8 cellular contexts compared by ENCODE assay signal in genomic region chr4:6200011-6200921, GRCh38. TPM values are rescaled to one million over a fixed set of nuclear protein-coding genes. Genes with fewer than 3 reads are reported as not detected.
A peak's percentile ranks its signal among the peaks of the same experiment; 100 is the strongest.
DNase-seq lines count a peak whose midpoint lies in the region; ATAC-seq and TF ChIP-seq lines count a peak whose summit lies in the region.

TSS of gene JAKMIP1 (minus strand) at chr4:6200549. CDS start at chr4:6112850, 87,699 bp downstream.

- H3K27me3 ChIP-seq in cardiac muscle cell: peaks cover 29% of the 10 kb centered on the region
- H3K27me3 ChIP-seq in prostate gland (replicated peaks; ENCODE audit: insufficient read depth): peaks cover 4% of the 10 kb centered on the region

- peaks cover 8% of the 10 kb centered on the region for H3K9me3 Mint-ChIP-seq in activated naive CD4-positive, alpha-beta T cell treated with anti-CD3 and anti-CD28 coated beads, Interleukin-2, amount 10 ng/mL, durations not matched to agents 7 days and 5 days

- no peak for TF ChIP-seq CTCF in RWPE1 (conservative IDR thresholded peaks at IDR 0.05; ENCODE audit: low read depth)
- TF ChIP-seq CTCF in cardiac muscle cell (IDR thresholded peaks at IDR 0.05; ENCODE audit: low read depth, low read length): no peak
- no peak for TF ChIP-seq CTCF in prostate gland (IDR thresholded peaks at IDR 0.05)

- POLR2A ChIA-PET in RWPE1 (lab: Yijun Ruan, JAX; ENCODE audit: low non-redundant PET): no interaction called here

- ATAC-seq in GM18909 (IDR thresholded peaks at IDR 0.05; ENCODE audit: poor library complexity, unreplicated experiment): peak; percentile 84
- peak; percentile 87 for ATAC-seq in HG03159 (IDR thresholded peaks at IDR 0.05; ENCODE audit: unreplicated experiment)

- CTCF ChIA-PET in RWPE1 (lab: Yijun Ruan, JAX): interaction anchor here (0.5 kb wide), 1 partner anchor 256 kb away, joined by 4 read pairs; no protein-coding TSS in a partner anchor
- CTCF ChIA-PET in activated naive CD4-positive, alpha-beta T cell treated with anti-CD3 and anti-CD28 coated beads, Interleukin-2, amount 10 ng/mL, durations not matched to agents 7 days and 5 days (lab: Charles Lee): interaction anchor here (0.8 to 1.3 kb wide), 2 partner anchors 66 to 131 kb away, joined by 3 to 4 read pairs; no protein-coding TSS in a partner anchor

- H3K4me1 ChIP-seq in cardiac muscle cell (ENCODE audit: low read depth) (peaks cover 3% of the 10 kb centered on the region), prostate gland (replicated peaks) (no peaks in the 10 kb centered on the region)

- under 1% methylated on average over 74 of the region's 107 CpGs for WGBS in prostate gland

- peaks cover 27% of the 10 kb centered on the region for H3K4me1 Mint-ChIP-seq in activated naive CD4-positive, alpha-beta T cell treated with anti-CD3 and anti-CD28 coated beads, Interleukin-2, amount 10 ng/mL, durations not matched to agents 7 days and 5 days

- intact Hi-C loops in prostate gland (cut with DNase I): no loop called here

- no peak within 1 kb of the TSS for H3K27ac ChIP-seq in RWPE1
- H3K27ac ChIP-seq in cardiac muscle cell: no peak within 1 kb of the TSS
- peak within 1 kb of the TSS; percentile 72 to 75 for H3K27ac ChIP-seq in prostate gland

- peaks cover 68% of the 10 kb centered on the region for H3K27me3 Mint-ChIP-seq in activated naive CD4-positive, alpha-beta T cell treated with anti-CD3 and anti-CD28 coated beads, Interleukin-2, amount 10 ng/mL, durations not matched to agents 7 days and 5 days

- DNase-seq in Ammon's horn (ENCODE audit: low spot score) (peak; percentile 83), RWPE1 (ENCODE audit: low spot score) (peak; percentile 86), cardiac muscle cell (ENCODE audit: low read depth in 1 of 2, low spot score in 1 of 2) (peak; percentile 71 to 91), prostate gland (ENCODE audit: low spot score) (peak; percentile 74), ureter (ENCODE audit: low spot score) (peak; percentile 80)
- DNase-seq in activated naive CD4-positive, alpha-beta T cell treated with anti-CD3 and anti-CD28 coated beads, Interleukin-2, amount 10 ng/mL, durations not matched to agents 7 days and 5 days: peak; percentile 86

- H3K36me3 ChIP-seq in cardiac muscle cell (no peaks in the 10 kb centered on the region), prostate gland (no peaks in the 10 kb centered on the region)

- H3K27ac Mint-ChIP-seq in activated naive CD4-positive, alpha-beta T cell treated with anti-CD3 and anti-CD28 coated beads, Interleukin-2, amount 10 ng/mL, durations not matched to agents 7 days and 5 days: no peak within 1 kb of the TSS

- no peak for TF ChIP-seq POLR2A in prostate gland (IDR thresholded peaks at IDR 0.05)

- peaks cover 2% of the 10 kb centered on the region for H3K36me3 Mint-ChIP-seq in activated naive CD4-positive, alpha-beta T cell treated with anti-CD3 and anti-CD28 coated beads, Interleukin-2, amount 10 ng/mL, durations not matched to agents 7 days and 5 days

- H3K4me3 Mint-ChIP-seq in activated naive CD4-positive, alpha-beta T cell treated with anti-CD3 and anti-CD28 coated beads, Interleukin-2, amount 10 ng/mL, durations not matched to agents 7 days and 5 days: peak within 1 kb of the TSS; percentile 72

- H3K9me3 ChIP-seq in cardiac muscle cell (ENCODE audit: low read depth) (no peaks in the 10 kb centered on the region), prostate gland (no peaks in the 10 kb centered on the region)

- peak within 1 kb of the TSS; percentile 95 for H3K4me3 ChIP-seq in cardiac muscle cell
- H3K4me3 ChIP-seq in prostate gland: peak within 1 kb of the TSS; percentile 42 to 59

RNA-seq across cellular contexts. Expression of gene JAKMIP1, which starts in this region (rescaled TPM):
- 0.14 and 1.2 TPM in 2 replicates for total RNA-seq in cardiac muscle cell
- polyA plus RNA-seq in cardiac muscle cell: 0.42 and 0.68 TPM in 2 replicates
- total RNA-seq in prostate gland: 10 to 100 TPM; 22.4 to 29.1 TPM
- total RNA-seq in ureter: 0.29 TPM

Comparison
In these comparisons a context has a peak if more than half of its experiments do, and no peak if none do; other contexts are left out.
1. RNA of gene JAKMIP1 (total RNA-seq): 22.4 to 29.1 TPM in prostate gland; 0.14 to 1.2 TPM in cardiac muscle cell and 0.29 TPM in ureter (single experiment); every median in the first group is over 10 times any median in the second.
2. Peak in DNase-seq in ureter; RNA of the gene not detected or under 1 TPM.
3. H3K27ac ChIP-seq: peak in prostate gland (2 of 2); none in RWPE1 (single experiment) and cardiac muscle cell (single experiment).
4. Peak in every context shown above with its lines, with median percentiles within 50 percentile points of each other: DNase-seq.